In genomic region chr14:49853158-49853477, GRCh38 we compare ENCODE assay signal across 8 cellular contexts. TPM values are rescaled to one million over a fixed set of nuclear protein-coding genes. Genes with fewer than 3 reads are reported as not detected.
DNase-seq lines count a peak whose midpoint lies in the region; ATAC-seq, FAIRE-seq and TF ChIP-seq lines count a peak whose summit lies in the region.

No MANE protein-coding gene starts in this region.

- H3K4me1 Mint-ChIP-seq in naive thymus-derived CD4-positive, alpha-beta T cell, result peaks cover 24 to 49% (median 44%) of the 10 kb centered on the region in 7 donors

- peaks cover 26% of the 10 kb centered on the region for H3K36me3 ChIP-seq in HUES48 (ENCODE audit: control insufficient read depth, insufficient read depth, low read length)
- H3K36me3 ChIP-seq in colonic mucosa, result no peaks in the 10 kb centered on the region
- peaks cover 5 to 14% (median 7%) of the 10 kb centered on the region in 3 experiments for H3K36me3 ChIP-seq in naive thymus-derived CD4-positive, alpha-beta T cell (ENCODE audit: control insufficient read depth in 2 of 3, insufficient read depth in 3 of 3, low read length in 3 of 3)

- H3K27me3 Mint-ChIP-seq in naive thymus-derived CD4-positive, alpha-beta T cell, result no peaks in the 10 kb centered on the region

- ATAC-seq in GM19463 (IDR thresholded peaks at IDR 0.05; ENCODE audit: unreplicated experiment) (peak; percentile 12), GM21825 (IDR thresholded peaks at IDR 0.05; ENCODE audit: unreplicated experiment) (no peak)
- ATAC-seq in naive thymus-derived CD4-positive, alpha-beta T cell, result peak; percentile 12

- H3K27ac ChIP-seq in HUES48 (ENCODE audit: low read depth, low read length) (peak overlapping the region; percentile 88), colonic mucosa (peak overlapping the region; percentile 87)
- H3K27ac ChIP-seq in naive thymus-derived CD4-positive, alpha-beta T cell (ENCODE audit: low read depth, low read length), result peak overlapping the region; percentile 87

- intact Hi-C loops in colonic mucosa (cut with DNase I), result no loop called here
- intact Hi-C loops in naive thymus-derived CD4-positive, alpha-beta T cell (cut with micrococcal nuclease), result loop anchor here (1.0 to 5.0 kb wide), 16 partner anchors 8 to 679 kb away; partner anchors contain the start of genes MAP4K5 (in 2 of the 2), DMAC2L (in 1 of the 2), DNAAF2 (in 1 of the 2) and KLHDC1 (in 1 of the 2)

- H3K9me3 ChIP-seq in HUES48 (ENCODE audit: control insufficient read depth, insufficient read depth, low read length) (no peaks in the 10 kb centered on the region), colonic mucosa (no peaks in the 10 kb centered on the region)
- no peaks in the 10 kb centered on the region for H3K9me3 ChIP-seq in naive thymus-derived CD4-positive, alpha-beta T cell (ENCODE audit: control insufficient read depth in 2 of 3, low read length in 3 of 3)

- H3K27ac Mint-ChIP-seq in naive thymus-derived CD4-positive, alpha-beta T cell, result peak overlapping the region; percentile 94 to 99 (median 97)

- peak overlapping the region; percentile 93 to 100 (median 96) for H3K4me3 Mint-ChIP-seq in naive thymus-derived CD4-positive, alpha-beta T cell

- FAIRE-seq in RCC 7860 (lab: Jason Lieb, UNC), result no peak

- POLR2A ChIA-PET in naive thymus-derived CD4-positive, alpha-beta T cell (lab: Charles Lee), result interaction anchor here (0.8 to 5.2 kb wide), 19 partner anchors 10 to 379 kb away, joined by 3 to 133 read pairs (median 9); partner anchors contain the start of genes ARF6, KLHDC2, MGAT2 and RPL36AL

- DNase-seq in colonic mucosa (no peak), COR-L47 (lab: John Stamatoyannopoulos, UW) (no peak), GM19238 (ENCODE audit: insufficient read length, low spot score) (no peak), RCC 7860 (ENCODE audit: low spot score) (no peak)
- no peak for DNase-seq in naive thymus-derived CD4-positive, alpha-beta T cell

- CTCF ChIA-PET in naive thymus-derived CD4-positive, alpha-beta T cell (lab: Charles Lee), result interaction anchor here (0.5 to 4.1 kb wide), 24 partner anchors 9 to 391 kb away, joined by 3 to 86 read pairs (median 4); partner anchors contain the start of genes RPS29 and VCPKMT

- peaks cover 0 to 11% (median 5%) of the 10 kb centered on the region in 5 donors for H3K36me3 Mint-ChIP-seq in naive thymus-derived CD4-positive, alpha-beta T cell

- H3K27me3 ChIP-seq in HUES48 (ENCODE audit: control insufficient read depth, insufficient read depth, low read length) (no peaks in the 10 kb centered on the region), colonic mucosa (no peaks in the 10 kb centered on the region)
- no peaks in the 10 kb centered on the region for H3K27me3 ChIP-seq in naive thymus-derived CD4-positive, alpha-beta T cell (ENCODE audit: control insufficient read depth in 2 of 2, insufficient read depth in 2 of 2, low read length in 2 of 2)

- H3K4me1 ChIP-seq in HUES48 (ENCODE audit: control insufficient read depth, insufficient read depth, low read length) (peaks cover 7% of the 10 kb centered on the region), colonic mucosa (peaks cover 7% of the 10 kb centered on the region)
- H3K4me1 ChIP-seq in naive thymus-derived CD4-positive, alpha-beta T cell (ENCODE audit: control insufficient read depth in 2 of 2, insufficient read depth in 2 of 2, low read length in 2 of 2), result peaks cover 17 to 31% of the 10 kb centered on the region in 2 donors

- TF ChIP-seq CTCF in colonic mucosa (IDR thresholded peaks at IDR 0.05), result no peak

- H3K4me3 ChIP-seq in HUES48 (ENCODE audit: low read depth, low read length), result peak overlapping the region; percentile 95
- peak overlapping the region; percentile 72 for H3K4me3 ChIP-seq in colonic mucosa
- H3K4me3 ChIP-seq in naive thymus-derived CD4-positive, alpha-beta T cell (ENCODE audit: low read length), result peak overlapping the region; percentile 86

- H3K9ac ChIP-seq in HUES48 (ENCODE audit: low read depth, low read length) (0 out of 2 replicates have a peak overlapping the region, but pooled peaks have one; percentile 93), colonic mucosa (ENCODE audit: low read depth in 2 of 2, low read length in 2 of 2) (peak overlapping the region; percentile 97 to 99)

- H3K9me3 Mint-ChIP-seq in naive thymus-derived CD4-positive, alpha-beta T cell, result peaks cover 0 to 2% (median 0%) of the 10 kb centered on the region in 11 donors

RNA-seq across cellular contexts. Expression of gene NEMF, which starts 0.5 kb away (rescaled TPM):
- 10 to 100 TPM; 52.8 to 56.7 TPM for total RNA-seq in colonic mucosa
- total RNA-seq in naive thymus-derived CD4-positive, alpha-beta T cell, result 100 to 1,000 TPM in 4 of 5 experiments, 10 to 100 TPM in 1; 88.6 to 127 (median 105) TPM
- polyA plus RNA-seq in naive thymus-derived CD4-positive, alpha-beta T cell, result 10 to 100 TPM; 36.8 to 42.8 TPM

RNA-seq across cellular contexts. Expression of gene ARF6, which starts 39.8 kb away (rescaled TPM):
- 100 to 1,000 TPM; 136 to 161 TPM for total RNA-seq in colonic mucosa
- 100 to 1,000 TPM in 1 of 5 experiments, 10 to 100 TPM in 4; 61.9 to 173 (median 77.6) TPM for total RNA-seq in naive thymus-derived CD4-positive, alpha-beta T cell
- 100 to 1,000 TPM in 1 of 2 donors, 10 to 100 TPM in 1; 90.6 to 105 TPM for polyA plus RNA-seq in naive thymus-derived CD4-positive, alpha-beta T cell
